In the genomic region with DNA sequence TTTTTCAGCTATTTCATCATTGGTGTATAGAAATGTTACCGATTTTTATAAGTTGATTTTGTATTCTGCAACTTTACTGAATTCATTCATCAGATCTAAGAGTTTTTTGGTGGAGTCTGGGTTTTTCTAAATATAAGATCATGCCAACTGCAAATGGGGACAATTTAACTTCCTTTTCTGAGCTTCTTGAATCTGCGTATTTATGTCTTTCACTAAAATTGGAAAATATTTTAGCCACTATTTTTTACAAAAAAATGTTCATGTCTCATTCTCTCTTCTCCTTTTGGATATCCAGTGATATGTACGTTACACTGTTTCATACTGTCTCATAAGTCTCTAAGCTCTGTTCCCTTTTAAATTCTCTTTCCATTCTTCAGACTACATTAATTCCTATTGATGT, we compare ENCODE assay signal across 9 cellular contexts.
"Had no signal": no experiment of that assay in that cellular context is flagged by ENCODE, and none has a peak within 500 bp of the region (broad histone marks: within the 10 kb centered on the region; RNA-seq: fewer than 3 reads in every experiment).

No MANE protein-coding gene starts in this region.

- H3K4me3 ChIP-seq: GM23248, K562 had no signal

- H3K4me1 Mint-ChIP-seq: H9 had no signal

- H3K27ac Mint-ChIP-seq: H9 had no signal

- H3K4me3 Mint-ChIP-seq: H9, HFFc6 had no signal

- DNase-seq: H9, HCEC 1CT, KG1 had no signal

- ATAC-seq: K562 had no signal

- FAIRE-seq: H1, H54, HTR-8/SVneo, K562 had no signal

- H3K9ac ChIP-seq: GM23248 had no signal

- H2AFZ ChIP-seq: GM23248 had no signal

- H3K27ac ChIP-seq: GM23248 had no signal
